In the genomic region with DNA sequence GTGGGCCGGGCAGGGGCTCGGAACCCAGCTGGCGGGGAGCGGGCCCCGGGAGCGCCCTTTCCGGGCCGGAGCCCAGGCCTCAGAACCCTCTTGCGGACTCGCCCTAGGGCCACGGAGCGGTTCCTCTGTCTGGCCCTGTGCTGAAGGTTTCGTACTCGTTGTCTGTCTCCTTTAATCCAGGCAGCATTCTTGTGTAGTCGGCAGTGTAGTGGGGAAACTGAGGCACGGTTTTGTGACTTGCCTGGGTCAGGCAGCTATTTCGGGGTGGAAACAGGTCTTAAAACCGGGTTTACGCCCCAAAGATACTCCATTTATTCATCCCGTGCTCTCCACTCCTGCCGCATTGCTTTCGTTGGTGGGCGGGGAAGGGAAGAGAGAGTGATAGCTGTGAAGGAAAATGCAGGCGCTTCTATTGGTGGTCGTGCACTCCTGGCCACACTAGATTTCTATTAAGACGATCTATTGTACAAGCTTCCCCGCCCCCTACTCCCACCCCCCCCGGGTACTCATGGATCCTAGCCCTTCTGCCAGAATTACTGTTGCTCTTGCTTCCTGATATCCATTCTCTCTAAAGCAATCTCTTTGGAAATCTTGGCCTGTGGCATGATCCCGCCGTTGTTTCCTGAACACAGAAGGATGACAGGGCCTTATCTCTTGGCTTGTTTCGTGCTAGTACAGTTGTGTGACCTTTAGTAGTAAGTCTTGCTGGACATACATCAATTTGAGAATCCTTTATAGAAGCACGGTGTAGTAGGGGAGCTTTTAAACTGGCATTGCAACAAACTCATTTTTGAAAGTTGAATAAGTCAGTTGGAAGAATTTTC, we compare ENCODE assay signal across 1 cellular context.
A peak's percentile ranks its signal among the peaks of the same experiment; 100 is the strongest.
TF ChIP-seq lines count a peak whose summit lies in the region.

No MANE protein-coding gene starts in this region.

TF ChIP-seq in HepG2, 621 proteins besides CTCF, POLR2A, EP300 and RAD21 (continued from another document and continues in another):
- TF ChIP-seq, protein P1, sequence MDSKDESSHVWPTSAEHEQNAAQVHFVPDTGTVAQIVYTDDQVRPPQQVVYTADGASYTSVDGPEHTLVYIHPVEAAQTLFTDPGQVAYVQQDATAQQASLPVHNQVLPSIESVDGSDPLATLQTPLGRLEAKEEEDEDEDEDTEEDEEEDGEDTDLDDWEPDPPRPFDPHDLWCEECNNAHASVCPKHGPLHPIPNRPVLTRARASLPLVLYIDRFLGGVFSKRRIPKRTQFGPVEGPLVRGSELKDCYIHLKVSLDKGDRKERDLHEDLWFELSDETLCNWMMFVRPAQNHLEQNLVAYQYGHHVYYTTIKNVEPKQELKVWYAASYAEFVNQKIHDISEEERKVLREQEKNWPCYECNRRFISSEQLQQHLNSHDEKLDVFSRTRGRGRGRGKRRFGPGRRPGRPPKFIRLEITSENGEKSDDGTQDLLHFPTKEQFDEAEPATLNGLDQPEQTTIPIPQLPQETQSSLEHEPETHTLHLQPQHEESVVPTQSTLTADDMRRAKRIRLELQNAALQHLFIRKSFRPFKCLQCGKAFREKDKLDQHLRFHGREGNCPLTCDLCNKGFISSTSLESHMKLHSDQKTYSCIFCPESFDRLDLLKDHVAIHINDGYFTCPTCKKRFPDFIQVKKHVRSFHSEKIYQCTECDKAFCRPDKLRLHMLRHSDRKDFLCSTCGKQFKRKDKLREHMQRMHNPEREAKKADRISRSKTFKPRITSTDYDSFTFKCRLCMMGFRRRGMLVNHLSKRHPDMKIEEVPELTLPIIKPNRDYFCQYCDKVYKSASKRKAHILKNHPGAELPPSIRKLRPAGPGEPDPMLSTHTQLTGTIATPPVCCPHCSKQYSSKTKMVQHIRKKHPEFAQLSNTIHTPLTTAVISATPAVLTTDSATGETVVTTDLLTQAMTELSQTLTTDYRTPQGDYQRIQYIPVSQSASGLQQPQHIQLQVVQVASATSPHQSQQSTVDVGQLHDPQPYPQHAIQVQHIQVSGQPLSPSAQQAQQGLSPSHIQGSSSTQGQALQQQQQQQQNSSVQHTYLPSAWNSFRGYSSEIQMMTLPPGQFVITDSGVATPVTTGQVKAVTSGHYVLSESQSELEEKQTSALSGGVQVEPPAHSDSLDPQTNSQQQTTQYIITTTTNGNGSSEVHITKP (CRISPR knock-in tag; IDR thresholded peaks at IDR 0.05; ENCODE audit: low read depth), result no peak
- TF ChIP-seq GATAD2A (CRISPR knock-in tag; IDR thresholded peaks at IDR 0.05) (no peak), ZNF567 (CRISPR knock-in tag; IDR thresholded peaks at IDR 0.05; ENCODE audit: borderline replicate concordance) (0 out of 2 replicates have a peak, but pooled peaks have one; percentile 55), ZKSCAN5 (CRISPR knock-in tag; IDR thresholded peaks at IDR 0.05) (no peak), EEA1 (CRISPR knock-in tag; IDR thresholded peaks at IDR 0.05; ENCODE audit: borderline replicate concordance) (no peak; the same call in 1 of the 2 replicates), ZFP82 (CRISPR knock-in tag; IDR thresholded peaks at IDR 0.05; ENCODE audit: borderline replicate concordance) (no peak), HDAC6 (IDR thresholded peaks at IDR 0.05; ENCODE audit: low read depth, low read length) (no peak), ZNF564 (CRISPR knock-in tag; IDR thresholded peaks at IDR 0.05) (0 out of 2 replicates have a peak, but pooled peaks have one; percentile 72), TCF12 (IDR thresholded peaks at IDR 0.05) (no peak), TCF12 (CRISPR knock-in tag; IDR thresholded peaks at IDR 0.05) (peak; percentile 77), RBFOX2 (IDR thresholded peaks at IDR 0.05; ENCODE audit: low read depth, low read length) (peak; percentile 53; the same call in 1 of the 2 replicates), ZFP36L2 (CRISPR knock-in tag; IDR thresholded peaks at IDR 0.05) (no peak), PHF5A (CRISPR knock-in tag; IDR thresholded peaks at IDR 0.05; ENCODE audit: low read depth, unreplicated experiment) (no peak), PITX1 (CRISPR knock-in tag; IDR thresholded peaks at IDR 0.05) (no peak), ZNF782 (CRISPR knock-in tag; IDR thresholded peaks at IDR 0.05; ENCODE audit: borderline replicate concordance) (no peak), RFX1 (IDR thresholded peaks at IDR 0.05) (no peak), SUZ12 (IDR thresholded peaks at IDR 0.05; ENCODE audit: low read depth, low read length) (no peak), MEIS1 (CRISPR knock-in tag; IDR thresholded peaks at IDR 0.05; ENCODE audit: borderline replicate concordance) (no peak), ZNF224 (CRISPR knock-in tag; IDR thresholded peaks at IDR 0.05) (peak; percentile 73; the same call in 1 of the 2 replicates), MTF1 (CRISPR knock-in tag; IDR thresholded peaks at IDR 0.05) (no peak), ZZZ3 (CRISPR knock-in tag; IDR thresholded peaks at IDR 0.05; ENCODE audit: borderline replicate concordance) (no peak), ZFYVE20 (CRISPR knock-in tag; IDR thresholded peaks at IDR 0.05; ENCODE audit: borderline replicate concordance, low read depth) (no peak), ZNF431 (CRISPR knock-in tag; IDR thresholded peaks at IDR 0.05; ENCODE audit: borderline replicate concordance, low read depth) (0 out of 2 replicates have a peak, but pooled peaks have one; percentile 14), NCOR1 (IDR thresholded peaks at IDR 0.05; ENCODE audit: borderline replicate concordance, low read length) (no peak), ZC3H13 (CRISPR knock-in tag; IDR thresholded peaks at IDR 0.05) (no peak), ZBTB3 (CRISPR knock-in tag; IDR thresholded peaks at IDR 0.05; ENCODE audit: borderline replicate concordance, low read depth) (no peak), REPIN1 (CRISPR knock-in tag; IDR thresholded peaks at IDR 0.05; ENCODE audit: borderline replicate concordance, low read depth) (no peak)
- TF ChIP-seq, protein P2, sequence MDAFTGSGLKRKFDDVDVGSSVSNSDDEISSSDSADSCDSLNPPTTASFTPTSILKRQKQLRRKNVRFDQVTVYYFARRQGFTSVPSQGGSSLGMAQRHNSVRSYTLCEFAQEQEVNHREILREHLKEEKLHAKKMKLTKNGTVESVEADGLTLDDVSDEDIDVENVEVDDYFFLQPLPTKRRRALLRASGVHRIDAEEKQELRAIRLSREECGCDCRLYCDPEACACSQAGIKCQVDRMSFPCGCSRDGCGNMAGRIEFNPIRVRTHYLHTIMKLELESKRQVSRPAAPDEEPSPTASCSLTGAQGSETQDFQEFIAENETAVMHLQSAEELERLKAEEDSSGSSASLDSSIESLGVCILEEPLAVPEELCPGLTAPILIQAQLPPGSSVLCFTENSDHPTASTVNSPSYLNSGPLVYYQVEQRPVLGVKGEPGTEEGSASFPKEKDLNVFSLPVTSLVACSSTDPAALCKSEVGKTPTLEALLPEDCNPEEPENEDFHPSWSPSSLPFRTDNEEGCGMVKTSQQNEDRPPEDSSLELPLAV (CRISPR knock-in tag; conservative IDR thresholded peaks at IDR 0.05; ENCODE audit: low read depth), result no peak
- TF ChIP-seq, protein P3, sequence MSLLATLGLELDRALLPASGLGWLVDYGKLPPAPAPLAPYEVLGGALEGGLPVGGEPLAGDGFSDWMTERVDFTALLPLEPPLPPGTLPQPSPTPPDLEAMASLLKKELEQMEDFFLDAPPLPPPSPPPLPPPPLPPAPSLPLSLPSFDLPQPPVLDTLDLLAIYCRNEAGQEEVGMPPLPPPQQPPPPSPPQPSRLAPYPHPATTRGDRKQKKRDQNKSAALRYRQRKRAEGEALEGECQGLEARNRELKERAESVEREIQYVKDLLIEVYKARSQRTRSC (CRISPR knock-in tag; IDR thresholded peaks at IDR 0.05; ENCODE audit: low read depth), result 0 out of 2 replicates have a peak, but pooled peaks have one; percentile 2
- TF ChIP-seq, protein P4, sequence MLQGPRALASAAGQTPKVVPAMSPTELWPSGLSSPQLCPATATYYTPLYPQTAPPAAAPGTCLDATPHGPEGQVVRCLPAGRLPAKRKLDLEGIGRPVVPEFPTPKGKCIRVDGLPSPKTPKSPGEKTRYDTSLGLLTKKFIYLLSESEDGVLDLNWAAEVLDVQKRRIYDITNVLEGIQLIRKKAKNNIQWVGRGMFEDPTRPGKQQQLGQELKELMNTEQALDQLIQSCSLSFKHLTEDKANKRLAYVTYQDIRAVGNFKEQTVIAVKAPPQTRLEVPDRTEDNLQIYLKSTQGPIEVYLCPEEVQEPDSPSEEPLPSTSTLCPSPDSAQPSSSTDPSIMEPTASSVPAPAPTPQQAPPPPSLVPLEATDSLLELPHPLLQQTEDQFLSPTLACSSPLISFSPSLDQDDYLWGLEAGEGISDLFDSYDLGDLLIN (CRISPR knock-in tag; IDR thresholded peaks at IDR 0.05; ENCODE audit: borderline replicate concordance), result no peak
- TF ChIP-seq, protein P5, sequence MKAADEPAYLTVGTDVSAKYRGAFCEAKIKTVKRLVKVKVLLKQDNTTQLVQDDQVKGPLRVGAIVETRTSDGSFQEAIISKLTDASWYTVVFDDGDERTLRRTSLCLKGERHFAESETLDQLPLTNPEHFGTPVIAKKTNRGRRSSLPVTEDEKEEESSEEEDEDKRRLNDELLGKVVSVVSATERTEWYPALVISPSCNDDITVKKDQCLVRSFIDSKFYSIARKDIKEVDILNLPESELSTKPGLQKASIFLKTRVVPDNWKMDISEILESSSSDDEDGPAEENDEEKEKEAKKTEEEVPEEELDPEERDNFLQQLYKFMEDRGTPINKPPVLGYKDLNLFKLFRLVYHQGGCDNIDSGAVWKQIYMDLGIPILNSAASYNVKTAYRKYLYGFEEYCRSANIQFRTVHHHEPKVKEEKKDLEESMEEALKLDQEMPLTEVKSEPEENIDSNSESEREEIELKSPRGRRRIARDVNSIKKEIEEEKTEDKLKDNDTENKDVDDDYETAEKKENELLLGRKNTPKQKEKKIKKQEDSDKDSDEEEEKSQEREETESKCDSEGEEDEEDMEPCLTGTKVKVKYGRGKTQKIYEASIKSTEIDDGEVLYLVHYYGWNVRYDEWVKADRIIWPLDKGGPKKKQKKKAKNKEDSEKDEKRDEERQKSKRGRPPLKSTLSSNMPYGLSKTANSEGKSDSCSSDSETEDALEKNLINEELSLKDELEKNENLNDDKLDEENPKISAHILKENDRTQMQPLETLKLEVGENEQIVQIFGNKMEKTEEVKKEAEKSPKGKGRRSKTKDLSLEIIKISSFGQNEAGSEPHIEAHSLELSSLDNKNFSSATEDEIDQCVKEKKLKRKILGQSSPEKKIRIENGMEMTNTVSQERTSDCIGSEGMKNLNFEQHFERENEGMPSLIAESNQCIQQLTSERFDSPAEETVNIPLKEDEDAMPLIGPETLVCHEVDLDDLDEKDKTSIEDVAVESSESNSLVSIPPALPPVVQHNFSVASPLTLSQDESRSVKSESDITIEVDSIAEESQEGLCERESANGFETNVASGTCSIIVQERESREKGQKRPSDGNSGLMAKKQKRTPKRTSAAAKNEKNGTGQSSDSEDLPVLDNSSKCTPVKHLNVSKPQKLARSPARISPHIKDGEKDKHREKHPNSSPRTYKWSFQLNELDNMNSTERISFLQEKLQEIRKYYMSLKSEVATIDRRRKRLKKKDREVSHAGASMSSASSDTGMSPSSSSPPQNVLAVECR (CRISPR knock-in tag; IDR thresholded peaks at IDR 0.05; ENCODE audit: borderline replicate concordance), result no peak
- TF ChIP-seq, protein P6, sequence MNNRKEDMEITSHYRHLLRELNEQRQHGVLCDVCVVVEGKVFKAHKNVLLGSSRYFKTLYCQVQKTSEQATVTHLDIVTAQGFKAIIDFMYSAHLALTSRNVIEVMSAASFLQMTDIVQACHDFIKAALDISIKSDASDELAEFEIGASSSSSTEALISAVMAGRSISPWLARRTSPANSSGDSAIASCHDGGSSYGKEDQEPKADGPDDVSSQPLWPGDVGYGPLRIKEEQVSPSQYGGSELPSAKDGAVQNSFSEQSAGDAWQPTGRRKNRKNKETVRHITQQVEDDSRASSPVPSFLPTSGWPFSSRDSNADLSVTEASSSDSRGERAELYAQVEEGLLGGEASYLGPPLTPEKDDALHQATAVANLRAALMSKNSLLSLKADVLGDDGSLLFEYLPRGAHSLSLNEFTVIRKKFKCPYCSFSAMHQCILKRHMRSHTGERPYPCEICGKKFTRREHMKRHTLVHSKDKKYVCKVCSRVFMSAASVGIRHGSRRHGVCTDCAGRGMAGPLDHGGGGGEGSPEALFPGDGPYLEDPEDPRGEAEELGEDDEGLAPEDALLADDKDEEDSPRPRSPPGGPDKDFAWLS (CRISPR knock-in tag; IDR thresholded peaks at IDR 0.05; ENCODE audit: borderline replicate concordance), result no peak
